Comparison of ENCODE assay signal across 10 cellular contexts in the genomic region with DNA sequence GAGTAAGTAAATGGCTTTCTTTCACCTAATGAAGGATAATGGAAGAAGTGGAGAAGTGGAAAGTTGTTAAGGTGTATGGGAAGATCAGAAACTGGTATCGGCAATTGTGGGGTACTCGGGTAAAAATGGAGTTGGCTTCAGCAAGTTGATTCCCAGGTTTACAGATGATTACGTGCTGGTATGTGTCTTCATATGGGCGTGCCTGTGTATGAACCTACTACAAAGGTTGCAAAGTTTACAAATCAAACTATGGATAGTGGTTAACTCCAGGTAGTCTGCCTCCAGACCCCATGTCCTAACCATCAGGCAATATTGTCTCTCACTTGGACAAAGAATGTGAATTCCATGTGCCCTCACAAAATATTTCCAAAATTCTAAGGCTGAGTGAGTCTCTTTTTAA. TPM values are rescaled to one million over a fixed set of nuclear protein-coding genes. Genes with fewer than 3 reads are reported as not detected.
DNase-seq lines count a peak whose midpoint lies in the region; ATAC-seq and TF ChIP-seq lines count a peak whose summit lies in the region.
"Had no signal": no experiment of that assay in that cellular context is flagged by ENCODE, and none has a peak within 500 bp of the region (broad histone marks: within the 10 kb centered on the region; RNA-seq: fewer than 3 reads in every experiment).

No MANE protein-coding gene starts in this region.

- peak overlapping the region; percentile 49 to 55 for H3K4me3 ChIP-seq in right atrium auricular region
- H3K4me3 ChIP-seq in esophagus muscularis mucosa: peak overlapping the region; percentile 54 to 65 (median 62)
- H3K4me3 ChIP-seq in SJCRH30: no peak overlapping the region

- H3K4me1 Mint-ChIP-seq in natural killer cell treated with Interleukin-12 subunit alpha and Interleukin-12 subunit beta and Interleukin-15 and Interleukin-18, amount 100 ng/mL, for 72 hours (ENCODE audit: low read depth in 2 of 2): peaks cover 21 to 29% of the 10 kb centered on the region in 2 donors

- TF ChIP-seq CTCF in right atrium auricular region (IDR thresholded peaks at IDR 0.05): no peak
- TF ChIP-seq CTCF in esophagus muscularis mucosa (IDR thresholded peaks at IDR 0.05): no peak

- H3K9me3 Mint-ChIP-seq in natural killer cell treated with Interleukin-12 subunit alpha and Interleukin-12 subunit beta and Interleukin-15 and Interleukin-18, amount 100 ng/mL, for 72 hours: no peaks in the 10 kb centered on the region

- H3K27ac Mint-ChIP-seq in natural killer cell treated with Interleukin-12 subunit alpha and Interleukin-12 subunit beta and Interleukin-15 and Interleukin-18, amount 100 ng/mL, for 72 hours: peak overlapping the region in 1 of 2 donors; percentile 22

- no peaks in the 10 kb centered on the region for H3K36me3 Mint-ChIP-seq in natural killer cell treated with Interleukin-12 subunit alpha and Interleukin-12 subunit beta and Interleukin-15 and Interleukin-18, amount 100 ng/mL, for 72 hours

- DNase-seq in right atrium auricular region (ENCODE audit: low spot score) (no peak), cardiac septum (ENCODE audit: low spot score) (no peak), esophagus muscularis mucosa (ENCODE audit: extremely low spot score) (no peak), NK-92 (lab: John Stamatoyannopoulos, UW; ENCODE audit: unreplicated experiment) (no peak), SJCRH30 (no peak), anterior cingulate cortex (lab: John Stamatoyannopoulos, UW) (no peak)
- no peak for DNase-seq in natural killer cell treated with Interleukin-12 subunit alpha and Interleukin-12 subunit beta and Interleukin-15 and Interleukin-18, amount 100 ng/mL, for 72 hours (ENCODE audit: low spot score)
- DNase-seq: activated naive CD4-positive, alpha-beta T cell treated with Interleukin-2 at 50 U/mL for 16 hours; testis had no signal

- no peaks in the 10 kb centered on the region for H3K27me3 Mint-ChIP-seq in natural killer cell treated with Interleukin-12 subunit alpha and Interleukin-12 subunit beta and Interleukin-15 and Interleukin-18, amount 100 ng/mL, for 72 hours

- whole genome bisulfite sequencing in esophagus muscularis mucosa: 82% methylated on average over 4 of the region's 4 CpGs

- peaks cover 0 to 10% of the 10 kb centered on the region in 2 donors for H3K4me1 ChIP-seq in right atrium auricular region
- peaks cover 6 to 18% (median 17%) of the 10 kb centered on the region in 4 donors for H3K4me1 ChIP-seq in esophagus muscularis mucosa
- no peaks in the 10 kb centered on the region for H3K4me1 ChIP-seq in SJCRH30
- H3K4me1 ChIP-seq: testis had no signal

- H3K27me3 ChIP-seq in right atrium auricular region (no peaks in the 10 kb centered on the region), esophagus muscularis mucosa (no peaks in the 10 kb centered on the region), SJCRH30 (no peaks in the 10 kb centered on the region)
- H3K27me3 ChIP-seq: testis had no signal

- peak overlapping the region; percentile 84 for H3K4me3 Mint-ChIP-seq in natural killer cell treated with Interleukin-12 subunit alpha and Interleukin-12 subunit beta and Interleukin-15 and Interleukin-18, amount 100 ng/mL, for 72 hours

- TF ChIP-seq EP300 in esophagus muscularis mucosa (IDR thresholded peaks at IDR 0.05): no peak

- no peaks in the 10 kb centered on the region for H3K36me3 ChIP-seq in right atrium auricular region
- H3K36me3 ChIP-seq in esophagus muscularis mucosa: no peaks in the 10 kb centered on the region
- H3K36me3 ChIP-seq in SJCRH30: no peaks in the 10 kb centered on the region

- intact Hi-C loops in cardiac septum (cut with DNase I): loop anchor here (5.0 kb wide), 2 partner anchors 68 to 123 kb away; a partner anchor contains a TSS
- intact Hi-C loops in esophagus muscularis mucosa (cut with DNase I): loop anchor here (2.0 to 5.0 kb wide), 2 partner anchors 67 to 123 kb away; a partner anchor contains a TSS

- H3K9me3 ChIP-seq in right atrium auricular region (no peaks in the 10 kb centered on the region), esophagus muscularis mucosa (no peaks in the 10 kb centered on the region), SJCRH30 (replicated peaks) (no peaks in the 10 kb centered on the region)
- H3K9me3 ChIP-seq: testis had no signal

- H3K27ac ChIP-seq in right atrium auricular region: no peak overlapping the region
- peak overlapping the region in 3 of 4 donors; percentile 69 to 72 (median 70) for H3K27ac ChIP-seq in esophagus muscularis mucosa (replicated peaks in 1 of 4)
- no peak overlapping the region for H3K27ac ChIP-seq in SJCRH30

- TF ChIP-seq POLR2A in esophagus muscularis mucosa (IDR thresholded peaks at IDR 0.05; ENCODE audit: low read depth): no peak

- ATAC-seq in natural killer cell treated with Interleukin-12 subunit alpha and Interleukin-12 subunit beta and Interleukin-15 and Interleukin-18, amount 100 ng/mL, for 72 hours: no peak
- ATAC-seq in HG03565 (IDR thresholded peaks at IDR 0.05; ENCODE audit: unreplicated experiment): no peak

RNA-seq across cellular contexts. Expression of a gene that starts 0.8 kb away (rescaled TPM):
- 1 to 10 TPM; 3.0 to 3.5 TPM for total RNA-seq in right atrium auricular region
- 2.3 TPM for total RNA-seq in cardiac septum
- 1 to 10 TPM; 2.5 to 7.0 (median 4.0) TPM for total RNA-seq in esophagus muscularis mucosa
- 1 to 10 TPM; 1.2 to 1.8 TPM for total RNA-seq in natural killer cell treated with Interleukin-12 subunit alpha and Interleukin-12 subunit beta and Interleukin-15 and Interleukin-18, amount 100 ng/mL, for 72 hours
- total RNA-seq in SJCRH30 (2014; rRNA removed; shearing (Covaris generic)): not detected in 2 replicates

RNA-seq across cellular contexts. Expression of a gene that starts 34.8 kb away (rescaled TPM):
- total RNA-seq in right atrium auricular region (1 to 10 TPM; 6.7 to 6.8 TPM), cardiac septum (5.8 TPM), esophagus muscularis mucosa (10 to 100 TPM; 19.5 to 38.8 (median 33.6) TPM)
- not detected for total RNA-seq in natural killer cell treated with Interleukin-12 subunit alpha and Interleukin-12 subunit beta and Interleukin-15 and Interleukin-18, amount 100 ng/mL, for 72 hours
- total RNA-seq in SJCRH30 (2014; rRNA removed; shearing (Covaris generic)): 0.13 and 0.53 TPM in 2 replicates

Comparison
In these comparisons a context has a peak if more than half of its experiments do, and no peak if none do; other contexts are left out.
1. H3K27ac ChIP-seq: peak in esophagus muscularis mucosa (3 of 4); none in right atrium auricular region (0 of 2) and SJCRH30 (single experiment).